Comparison of ENCODE assay signal across 2 cellular contexts in genomic region chr15:77890911-77891801, GRCh38.
A peak's percentile ranks its signal among the peaks of the same experiment; 100 is the strongest.
TF ChIP-seq lines count a peak whose summit lies in the region.

No MANE protein-coding gene starts in this region.

TF ChIP-seq in HEK293, 187 proteins besides CTCF, POLR2A, EP300 and RAD21:
- TF ChIP-seq KLF17 (tag by site-specific recombination; IDR thresholded peaks at IDR 0.05), result peak; percentile 33; the same call in 1 of the 2 replicates

TF ChIP-seq in GM12878, 131 proteins besides CTCF, POLR2A, EP300 and RAD21:
- 0 out of 2 replicates have a peak, but pooled peaks have one; percentile 64 for TF ChIP-seq NBN (IDR thresholded peaks at IDR 0.05)
- peak; percentile 58; the same call in 1 of the 2 replicates for TF ChIP-seq MTA2 (IDR thresholded peaks at IDR 0.05; ENCODE audit: low read depth)
- TF ChIP-seq DPF2 (IDR thresholded peaks at IDR 0.05), result peak; percentile 53; the same call in 1 of the 2 replicates
- peak; percentile 34; the same call in 1 of the 2 replicates for TF ChIP-seq RB1 (IDR thresholded peaks at IDR 0.05; ENCODE audit: borderline replicate concordance)
- peak; percentile 93 for TF ChIP-seq GATAD2B (conservative IDR thresholded peaks at IDR 0.05; ENCODE audit: low read depth)
- TF ChIP-seq IKZF1 (conservative IDR thresholded peaks at IDR 0.05), result peak; percentile 84
- peak; percentile 98 for TF ChIP-seq MEF2B (IDR thresholded peaks at IDR 0.05; ENCODE audit: partially characterized antibody, poor library complexity, severe bottlenecking)
- TF ChIP-seq, protein P1, sequence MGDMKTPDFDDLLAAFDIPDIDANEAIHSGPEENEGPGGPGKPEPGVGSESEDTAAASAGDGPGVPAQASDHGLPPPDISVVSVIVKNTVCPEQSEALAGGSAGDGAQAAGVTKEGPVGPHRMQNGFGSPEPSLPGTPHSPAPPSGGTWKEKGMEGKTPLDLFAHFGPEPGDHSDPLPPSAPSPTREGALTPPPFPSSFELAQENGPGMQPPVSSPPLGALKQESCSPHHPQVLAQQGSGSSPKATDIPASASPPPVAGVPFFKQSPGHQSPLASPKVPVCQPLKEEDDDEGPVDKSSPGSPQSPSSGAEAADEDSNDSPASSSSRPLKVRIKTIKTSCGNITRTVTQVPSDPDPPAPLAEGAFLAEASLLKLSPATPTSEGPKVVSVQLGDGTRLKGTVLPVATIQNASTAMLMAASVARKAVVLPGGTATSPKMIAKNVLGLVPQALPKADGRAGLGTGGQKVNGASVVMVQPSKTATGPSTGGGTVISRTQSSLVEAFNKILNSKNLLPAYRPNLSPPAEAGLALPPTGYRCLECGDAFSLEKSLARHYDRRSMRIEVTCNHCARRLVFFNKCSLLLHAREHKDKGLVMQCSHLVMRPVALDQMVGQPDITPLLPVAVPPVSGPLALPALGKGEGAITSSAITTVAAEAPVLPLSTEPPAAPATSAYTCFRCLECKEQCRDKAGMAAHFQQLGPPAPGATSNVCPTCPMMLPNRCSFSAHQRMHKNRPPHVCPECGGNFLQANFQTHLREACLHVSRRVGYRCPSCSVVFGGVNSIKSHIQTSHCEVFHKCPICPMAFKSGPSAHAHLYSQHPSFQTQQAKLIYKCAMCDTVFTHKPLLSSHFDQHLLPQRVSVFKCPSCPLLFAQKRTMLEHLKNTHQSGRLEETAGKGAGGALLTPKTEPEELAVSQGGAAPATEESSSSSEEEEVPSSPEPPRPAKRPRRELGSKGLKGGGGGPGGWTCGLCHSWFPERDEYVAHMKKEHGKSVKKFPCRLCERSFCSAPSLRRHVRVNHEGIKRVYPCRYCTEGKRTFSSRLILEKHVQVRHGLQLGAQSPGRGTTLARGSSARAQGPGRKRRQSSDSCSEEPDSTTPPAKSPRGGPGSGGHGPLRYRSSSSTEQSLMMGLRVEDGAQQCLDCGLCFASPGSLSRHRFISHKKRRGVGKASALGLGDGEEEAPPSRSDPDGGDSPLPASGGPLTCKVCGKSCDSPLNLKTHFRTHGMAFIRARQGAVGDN (IDR thresholded peaks at IDR 0.05), result peak; percentile 83
- TF ChIP-seq ATF7 (IDR thresholded peaks at IDR 0.05; ENCODE audit: low read depth), result peak; percentile 21; the same call in 1 of the 2 replicates
- TF ChIP-seq, protein P2, sequence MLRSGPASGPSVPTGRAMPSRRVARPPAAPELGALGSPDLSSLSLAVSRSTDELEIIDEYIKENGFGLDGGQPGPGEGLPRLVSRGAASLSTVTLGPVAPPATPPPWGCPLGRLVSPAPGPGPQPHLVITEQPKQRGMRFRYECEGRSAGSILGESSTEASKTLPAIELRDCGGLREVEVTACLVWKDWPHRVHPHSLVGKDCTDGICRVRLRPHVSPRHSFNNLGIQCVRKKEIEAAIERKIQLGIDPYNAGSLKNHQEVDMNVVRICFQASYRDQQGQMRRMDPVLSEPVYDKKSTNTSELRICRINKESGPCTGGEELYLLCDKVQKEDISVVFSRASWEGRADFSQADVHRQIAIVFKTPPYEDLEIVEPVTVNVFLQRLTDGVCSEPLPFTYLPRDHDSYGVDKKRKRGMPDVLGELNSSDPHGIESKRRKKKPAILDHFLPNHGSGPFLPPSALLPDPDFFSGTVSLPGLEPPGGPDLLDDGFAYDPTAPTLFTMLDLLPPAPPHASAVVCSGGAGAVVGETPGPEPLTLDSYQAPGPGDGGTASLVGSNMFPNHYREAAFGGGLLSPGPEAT (IDR thresholded peaks at IDR 0.05; ENCODE audit: low read depth), result peak; percentile 57; the same call in 1 of the 2 replicates
- TF ChIP-seq BHLHE40 (IDR thresholded peaks at IDR 0.05; ENCODE audit: borderline replicate concordance in 1 of 2, low read depth in 2 of 2, low read length in 1 of 2), result peak; percentile 39 to 74; a peak in 3 of 4 replicates
- TF ChIP-seq HDGF (IDR thresholded peaks at IDR 0.05), result 0 out of 2 replicates have a peak, but pooled peaks have one; percentile 39
- peak; percentile 67 to 77; a peak in 2 of 4 replicates for TF ChIP-seq IKZF2 (IDR thresholded peaks at IDR 0.05)
- peak; percentile 13 for TF ChIP-seq SMAD1 (IDR thresholded peaks at IDR 0.05; ENCODE audit: low read depth, partially characterized antibody)
